9 cellular contexts compared by ENCODE assay signal in the genomic region with DNA sequence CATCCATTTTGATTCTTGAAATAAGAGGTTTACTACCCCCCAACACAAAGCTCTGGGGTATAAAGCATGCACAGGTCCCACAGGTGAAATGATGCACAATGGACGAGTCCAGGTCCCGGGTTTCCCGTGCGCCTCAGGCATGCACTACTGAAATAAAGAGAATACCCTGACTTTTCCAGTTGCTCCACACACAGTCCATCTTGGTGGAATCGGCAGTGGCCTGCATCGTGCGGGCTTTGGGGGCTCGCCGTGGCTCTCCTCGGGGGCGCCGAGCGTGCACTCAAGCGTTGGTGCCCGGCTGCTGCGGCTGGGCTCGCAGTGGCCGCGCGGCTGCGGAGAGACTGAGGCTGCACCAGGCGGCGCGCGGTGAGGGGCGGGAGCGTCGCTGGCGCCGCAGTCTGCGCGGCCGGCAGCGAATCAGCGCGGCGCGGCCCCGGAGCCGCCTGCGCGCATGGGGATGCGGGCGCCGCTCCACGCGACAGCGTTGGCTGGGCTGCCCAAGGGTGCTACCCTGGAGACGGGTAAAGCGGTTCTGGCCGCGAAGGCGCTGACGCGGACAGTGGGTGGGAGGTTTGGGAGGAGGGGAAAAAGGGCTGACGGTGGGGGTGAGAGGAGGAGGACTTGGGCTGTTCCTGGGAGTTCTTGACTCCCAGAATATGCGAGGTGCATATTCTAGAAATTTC. TPM values are rescaled to one million over a fixed set of nuclear protein-coding genes. Genes with fewer than 3 reads are reported as not detected.
DNase-seq lines count a peak whose midpoint lies in the region; ATAC-seq and TF ChIP-seq lines count a peak whose summit lies in the region.
"Had no signal": no experiment of that assay in that cellular context is flagged by ENCODE, and none has a peak within 500 bp of the region (broad histone marks: within the 10 kb centered on the region; RNA-seq: fewer than 3 reads in every experiment).

No MANE protein-coding gene starts in this region.

- H3K79me2 ChIP-seq in OCI-LY7 (ENCODE audit: insufficient read depth, low read depth, low read length) = no peaks in the 10 kb centered on the region

- CTCF ChIA-PET in OCI-LY7 (lab: Charles Lee; ENCODE audit: unreplicated experiment) = no interaction called here

- H3K9me3 ChIP-seq in endodermal cell (ENCODE audit: control insufficient read depth, low read length) = no peaks in the 10 kb centered on the region
- H3K9me3 ChIP-seq in OCI-LY7 (ENCODE audit: low read length) = 0 out of 2 replicates have a peak, but pooled peaks cover 5% of the 10 kb centered on the region

- H3K4me3 ChIP-seq in endodermal cell (ENCODE audit: low read length) = peak overlapping the region; percentile 78
- H3K4me3 ChIP-seq in OCI-LY7 (ENCODE audit: low read depth, low read length, poor library complexity, severe bottlenecking) = no peak overlapping the region

- WGBS in endodermal cell (ENCODE audit: insufficient coverage in 1 of 2, insufficient read length in 1 of 2), 2 experiments = 2 to 3% methylated on average over 5 to 57 of the region's 57 CpGs

- peak; percentile 43 for ATAC-seq in GM18502 (IDR thresholded peaks at IDR 0.05; ENCODE audit: poor library complexity, unreplicated experiment)
- ATAC-seq in HG02623 (IDR thresholded peaks at IDR 0.05; ENCODE audit: unreplicated experiment) = no peak
- ATAC-seq in GM19467 (IDR thresholded peaks at IDR 0.05; ENCODE audit: unreplicated experiment) = no peak

- peaks cover 24% of the 10 kb centered on the region for H3K27me3 ChIP-seq in endodermal cell (ENCODE audit: control insufficient read depth, insufficient read depth, low read length, poor library complexity, severe bottlenecking)

- H3K4me1 Mint-ChIP-seq in endodermal cell = peaks cover 20% of the 10 kb centered on the region

- H3K4me2 ChIP-seq in OCI-LY7 (ENCODE audit: low read length) = no peak overlapping the region

- H3K36me3 ChIP-seq in endodermal cell (ENCODE audit: control insufficient read depth, insufficient read depth, low read length) = no peaks in the 10 kb centered on the region
- H3K36me3 ChIP-seq in OCI-LY7 (ENCODE audit: insufficient read depth, low read length) = no peaks in the 10 kb centered on the region

- no peaks in the 10 kb centered on the region for H3K36me3 Mint-ChIP-seq in endodermal cell (ENCODE audit: low read depth)

- no peak for TF ChIP-seq CTCF in endodermal cell (conservative IDR thresholded peaks at IDR 0.05)
- TF ChIP-seq CTCF in OCI-LY7 (conservative IDR thresholded peaks at IDR 0.05; ENCODE audit: low read length) = no peak

- no peaks in the 10 kb centered on the region for H3K9me3 Mint-ChIP-seq in endodermal cell

- H3K27me3 Mint-ChIP-seq in endodermal cell (ENCODE audit: insufficient read depth) = peaks cover 39% of the 10 kb centered on the region

- DNase-seq in NCI-H510A (lab: John Stamatoyannopoulos, UW) (peak; percentile 66), endodermal cell (peak; percentile 75), occipital lobe (lab: John Stamatoyannopoulos, UW) (peak; percentile 55), OCI-LY7 (ENCODE audit: low spot score) (no peak)
- DNase-seq in activated CD4-positive, alpha-beta T cell treated with anti-CD3 and anti-CD28 coated beads, Interleukin-2, amount 50 U/mL, for 4 hours = no peak

- H3K27ac ChIP-seq in endodermal cell (ENCODE audit: low read depth, low read length) = no peak overlapping the region
- H3K27ac ChIP-seq in OCI-LY7 (ENCODE audit: low read depth, low read length, poor library complexity, severe bottlenecking) = no peak overlapping the region
- H3K27ac ChIP-seq: HL-60 had no signal

- no peak overlapping the region for H3K9ac ChIP-seq in endodermal cell (ENCODE audit: extremely low read depth, low read length, poor library complexity, severe bottlenecking)

- no peak overlapping the region for H2AFZ ChIP-seq in OCI-LY7 (ENCODE audit: low read length)

- no peak overlapping the region for H3K27ac Mint-ChIP-seq in endodermal cell

- H3K4me3 Mint-ChIP-seq in endodermal cell = peak overlapping the region; percentile 59

- H3K4me1 ChIP-seq in endodermal cell (ENCODE audit: control insufficient read depth, insufficient read depth, low read length) (peaks cover 2% of the 10 kb centered on the region), OCI-LY7 (ENCODE audit: insufficient read depth, low read length, poor library complexity, severe bottlenecking) (no peaks in the 10 kb centered on the region)

- no peaks in the 10 kb centered on the region for H3K9me2 ChIP-seq in OCI-LY7 (ENCODE audit: insufficient read depth, low read length)

- POLR2A ChIA-PET in OCI-LY7 (lab: Charles Lee) = no interaction called here

- no peaks in the 10 kb centered on the region for H4K20me1 ChIP-seq in OCI-LY7 (ENCODE audit: insufficient read depth, low read length)

- intact Hi-C loops in OCI-LY7 (cut with micrococcal nuclease; ENCODE audit: unreplicated experiment) = no loop called here

- no TSS peak for BruUV-seq in OCI-LY7 (replicated peaks; lab: Mats Ljungman, UMichigan)

RNA-seq across cellular contexts. Expression of a gene that starts 53.8 kb away (rescaled TPM):
- total RNA-seq in endodermal cell (under 1 TPM; 0.53 to 0.66 TPM), occipital lobe (3.3 TPM), OCI-LY7 (2022) (not detected in 2 replicates)
- 0.25 TPM for polyA plus RNA-seq in endodermal cell (2013, experiment 1 of 2)
- polyA plus RNA-seq in endodermal cell (2013, experiment 2 of 2) = 0.37 TPM
- total RNA-seq in OCI-LY7 (2014; rRNA removed; shearing (Covaris generic)) = not detected in 2 replicates

Comparison
In these comparisons a context has a peak if more than half of its experiments do, and no peak if none do; other contexts are left out.
1. DNase-seq: peak in NCI-H510A (single experiment), endodermal cell (single experiment) and occipital lobe (single experiment); none in activated CD4-positive, alpha-beta T cell treated with anti-CD3 and anti-CD28 coated beads, Interleukin-2, amount 50 U/mL, for 4 hours (0 of 2) and OCI-LY7 (single experiment).